Comparison of ENCODE assay signal across 1 cellular context in the genomic region with DNA sequence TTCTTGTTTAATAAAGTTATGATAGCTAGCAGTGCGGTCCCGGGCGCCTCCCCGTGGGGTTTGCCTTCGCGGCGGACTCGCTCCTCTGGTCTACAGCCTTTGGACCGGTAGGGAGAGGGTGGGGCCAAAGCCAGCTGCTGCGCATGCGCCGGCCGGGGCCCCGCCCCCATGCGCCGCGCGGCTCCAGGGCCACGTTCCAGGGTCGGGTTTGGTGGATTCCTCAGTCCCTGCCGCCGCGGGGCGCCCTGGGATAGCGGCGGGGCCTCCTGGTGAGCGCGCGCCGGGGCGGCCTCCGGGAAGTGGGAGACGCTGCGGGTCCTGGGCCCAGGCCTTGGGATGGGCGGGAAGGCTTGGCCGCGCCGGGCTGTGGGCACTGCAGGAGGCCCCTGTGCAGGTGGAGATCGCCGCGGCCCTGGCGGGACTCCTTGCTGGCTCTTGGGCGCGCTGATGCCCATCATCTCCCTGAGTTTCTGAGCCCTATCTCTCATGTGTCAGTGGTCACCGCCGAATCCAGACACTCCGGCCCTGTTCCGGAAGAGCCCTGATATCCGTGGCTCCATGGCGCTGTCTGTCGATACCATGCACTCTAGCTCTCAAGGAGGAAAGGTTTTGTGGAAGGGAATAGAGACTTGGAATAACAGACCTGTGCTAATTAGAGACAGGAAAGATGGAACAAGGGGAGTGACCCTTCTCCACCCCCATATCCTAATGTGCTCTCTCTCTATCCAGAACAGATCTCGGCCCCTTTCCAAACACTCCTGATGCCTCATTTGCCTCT.
TF ChIP-seq lines count a peak whose summit lies in the region.

VARS2 (plus strand) TSS at position 163 of the 778 bp plus-strand sequence; CDS start at position 762, 599 bp downstream.

TF ChIP-seq in WTC11, 78 proteins besides CTCF, POLR2A, EP300 and RAD21 (continued from another document):
- TF ChIP-seq CREM (CRISPR knock-in tag; IDR thresholded peaks at IDR 0.05) (peak; percentile 17; the same call in 1 of the 2 replicates), NFATC4 (CRISPR knock-in tag; IDR thresholded peaks at IDR 0.05) (peak; percentile 37; the same call in 1 of the 2 replicates), TEAD1 (CRISPR knock-in tag; IDR thresholded peaks at IDR 0.05) (peak; percentile 65; the same call in 1 of the 2 replicates), ELF4 (CRISPR knock-in tag; IDR thresholded peaks at IDR 0.05; ENCODE audit: low read depth) (peak; percentile 79; the same call in 1 of the 2 replicates), E2F1 (CRISPR knock-in tag; IDR thresholded peaks at IDR 0.05) (0 out of 2 replicates have a peak, but pooled peaks have one; percentile 64), PRDM15 (CRISPR knock-in tag; IDR thresholded peaks at IDR 0.05) (peak; percentile 64), IRF1 (CRISPR knock-in tag; IDR thresholded peaks at IDR 0.05) (no peak), ZNF317 (CRISPR knock-in tag; IDR thresholded peaks at IDR 0.05; ENCODE audit: borderline replicate concordance, low read depth) (peak; percentile 31; the same call in 1 of the 2 replicates), SP1 (CRISPR knock-in tag; conservative IDR thresholded peaks at IDR 0.05) (peak; percentile 70), ZBTB43 (CRISPR knock-in tag; IDR thresholded peaks at IDR 0.05) (peak; percentile 41; the same call in 1 of the 2 replicates), GABPB1 (CRISPR knock-in tag; IDR thresholded peaks at IDR 0.05) (peak; percentile 66; the same call in 1 of the 2 replicates), TCF7 (CRISPR knock-in tag; IDR thresholded peaks at IDR 0.05; ENCODE audit: low read depth) (no peak), ZNF416 (CRISPR knock-in tag; IDR thresholded peaks at IDR 0.05) (peak; percentile 85), FOXK1 (CRISPR knock-in tag; IDR thresholded peaks at IDR 0.05) (peak; percentile 46; the same call in 1 of the 2 replicates), TEAD4 (CRISPR knock-in tag; IDR thresholded peaks at IDR 0.05) (0 out of 2 replicates have a peak, but pooled peaks have one; percentile 49), PRRX2 (CRISPR knock-in tag; IDR thresholded peaks at IDR 0.05) (peak; percentile 52; the same call in 1 of the 2 replicates), CBFB (CRISPR knock-in tag; IDR thresholded peaks at IDR 0.05; ENCODE audit: low read depth) (no peak)
- TF ChIP-seq, protein P1, sequence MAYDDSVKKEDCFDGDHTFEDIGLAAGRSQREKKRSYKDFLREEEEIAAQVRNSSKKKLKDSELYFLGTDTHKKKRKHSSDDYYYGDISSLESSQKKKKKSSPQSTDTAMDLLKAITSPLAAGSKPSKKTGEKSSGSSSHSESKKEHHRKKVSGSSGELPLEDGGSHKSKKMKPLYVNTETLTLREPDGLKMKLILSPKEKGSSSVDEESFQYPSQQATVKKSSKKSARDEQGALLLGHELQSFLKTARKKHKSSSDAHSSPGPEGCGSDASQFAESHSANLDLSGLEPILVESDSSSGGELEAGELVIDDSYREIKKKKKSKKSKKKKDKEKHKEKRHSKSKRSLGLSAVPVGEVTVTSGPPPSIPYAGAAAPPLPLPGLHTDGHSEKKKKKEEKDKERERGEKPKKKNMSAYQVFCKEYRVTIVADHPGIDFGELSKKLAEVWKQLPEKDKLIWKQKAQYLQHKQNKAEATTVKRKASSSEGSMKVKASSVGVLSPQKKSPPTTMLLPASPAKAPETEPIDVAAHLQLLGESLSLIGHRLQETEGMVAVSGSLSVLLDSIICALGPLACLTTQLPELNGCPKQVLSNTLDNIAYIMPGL (CRISPR knock-in tag; IDR thresholded peaks at IDR 0.05) = peak; percentile 75; the same call in 1 of the 2 replicates
- TF ChIP-seq, protein P2, sequence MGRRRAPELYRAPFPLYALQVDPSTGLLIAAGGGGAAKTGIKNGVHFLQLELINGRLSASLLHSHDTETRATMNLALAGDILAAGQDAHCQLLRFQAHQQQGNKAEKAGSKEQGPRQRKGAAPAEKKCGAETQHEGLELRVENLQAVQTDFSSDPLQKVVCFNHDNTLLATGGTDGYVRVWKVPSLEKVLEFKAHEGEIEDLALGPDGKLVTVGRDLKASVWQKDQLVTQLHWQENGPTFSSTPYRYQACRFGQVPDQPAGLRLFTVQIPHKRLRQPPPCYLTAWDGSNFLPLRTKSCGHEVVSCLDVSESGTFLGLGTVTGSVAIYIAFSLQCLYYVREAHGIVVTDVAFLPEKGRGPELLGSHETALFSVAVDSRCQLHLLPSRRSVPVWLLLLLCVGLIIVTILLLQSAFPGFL (CRISPR knock-in tag; IDR thresholded peaks at IDR 0.05; ENCODE audit: borderline replicate concordance) = peak; percentile 76; the same call in 1 of the 2 replicates
- TF ChIP-seq, protein P3, sequence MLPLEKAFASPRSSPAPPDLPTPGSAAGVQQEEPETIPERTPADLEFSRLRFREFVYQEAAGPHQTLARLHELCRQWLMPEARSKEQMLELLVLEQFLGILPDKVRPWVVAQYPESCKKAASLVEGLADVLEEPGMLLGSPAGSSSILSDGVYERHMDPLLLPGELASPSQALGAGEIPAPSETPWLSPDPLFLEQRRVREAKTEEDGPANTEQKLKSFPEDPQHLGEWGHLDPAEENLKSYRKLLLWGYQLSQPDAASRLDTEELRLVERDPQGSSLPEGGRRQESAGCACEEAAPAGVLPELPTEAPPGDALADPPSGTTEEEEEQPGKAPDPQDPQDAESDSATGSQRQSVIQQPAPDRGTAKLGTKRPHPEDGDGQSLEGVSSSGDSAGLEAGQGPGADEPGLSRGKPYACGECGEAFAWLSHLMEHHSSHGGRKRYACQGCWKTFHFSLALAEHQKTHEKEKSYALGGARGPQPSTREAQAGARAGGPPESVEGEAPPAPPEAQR (CRISPR knock-in tag; IDR thresholded peaks at IDR 0.05) = no peak
- TF ChIP-seq, protein P4, sequence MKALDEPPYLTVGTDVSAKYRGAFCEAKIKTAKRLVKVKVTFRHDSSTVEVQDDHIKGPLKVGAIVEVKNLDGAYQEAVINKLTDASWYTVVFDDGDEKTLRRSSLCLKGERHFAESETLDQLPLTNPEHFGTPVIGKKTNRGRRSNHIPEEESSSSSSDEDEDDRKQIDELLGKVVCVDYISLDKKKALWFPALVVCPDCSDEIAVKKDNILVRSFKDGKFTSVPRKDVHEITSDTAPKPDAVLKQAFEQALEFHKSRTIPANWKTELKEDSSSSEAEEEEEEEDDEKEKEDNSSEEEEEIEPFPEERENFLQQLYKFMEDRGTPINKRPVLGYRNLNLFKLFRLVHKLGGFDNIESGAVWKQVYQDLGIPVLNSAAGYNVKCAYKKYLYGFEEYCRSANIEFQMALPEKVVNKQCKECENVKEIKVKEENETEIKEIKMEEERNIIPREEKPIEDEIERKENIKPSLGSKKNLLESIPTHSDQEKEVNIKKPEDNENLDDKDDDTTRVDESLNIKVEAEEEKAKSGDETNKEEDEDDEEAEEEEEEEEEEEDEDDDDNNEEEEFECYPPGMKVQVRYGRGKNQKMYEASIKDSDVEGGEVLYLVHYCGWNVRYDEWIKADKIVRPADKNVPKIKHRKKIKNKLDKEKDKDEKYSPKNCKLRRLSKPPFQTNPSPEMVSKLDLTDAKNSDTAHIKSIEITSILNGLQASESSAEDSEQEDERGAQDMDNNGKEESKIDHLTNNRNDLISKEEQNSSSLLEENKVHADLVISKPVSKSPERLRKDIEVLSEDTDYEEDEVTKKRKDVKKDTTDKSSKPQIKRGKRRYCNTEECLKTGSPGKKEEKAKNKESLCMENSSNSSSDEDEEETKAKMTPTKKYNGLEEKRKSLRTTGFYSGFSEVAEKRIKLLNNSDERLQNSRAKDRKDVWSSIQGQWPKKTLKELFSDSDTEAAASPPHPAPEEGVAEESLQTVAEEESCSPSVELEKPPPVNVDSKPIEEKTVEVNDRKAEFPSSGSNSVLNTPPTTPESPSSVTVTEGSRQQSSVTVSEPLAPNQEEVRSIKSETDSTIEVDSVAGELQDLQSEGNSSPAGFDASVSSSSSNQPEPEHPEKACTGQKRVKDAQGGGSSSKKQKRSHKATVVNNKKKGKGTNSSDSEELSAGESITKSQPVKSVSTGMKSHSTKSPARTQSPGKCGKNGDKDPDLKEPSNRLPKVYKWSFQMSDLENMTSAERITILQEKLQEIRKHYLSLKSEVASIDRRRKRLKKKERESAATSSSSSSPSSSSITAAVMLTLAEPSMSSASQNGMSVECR (CRISPR knock-in tag; IDR thresholded peaks at IDR 0.05; ENCODE audit: borderline replicate concordance) = 0 out of 2 replicates have a peak, but pooled peaks have one; percentile 78
- TF ChIP-seq, protein P5, sequence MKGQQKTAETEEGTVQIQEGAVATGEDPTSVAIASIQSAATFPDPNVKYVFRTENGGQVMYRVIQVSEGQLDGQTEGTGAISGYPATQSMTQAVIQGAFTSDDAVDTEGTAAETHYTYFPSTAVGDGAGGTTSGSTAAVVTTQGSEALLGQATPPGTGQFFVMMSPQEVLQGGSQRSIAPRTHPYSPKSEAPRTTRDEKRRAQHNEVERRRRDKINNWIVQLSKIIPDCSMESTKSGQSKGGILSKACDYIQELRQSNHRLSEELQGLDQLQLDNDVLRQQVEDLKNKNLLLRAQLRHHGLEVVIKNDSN (CRISPR knock-in tag; IDR thresholded peaks at IDR 0.05) = peak; percentile 67
- TF ChIP-seq, protein P6, sequence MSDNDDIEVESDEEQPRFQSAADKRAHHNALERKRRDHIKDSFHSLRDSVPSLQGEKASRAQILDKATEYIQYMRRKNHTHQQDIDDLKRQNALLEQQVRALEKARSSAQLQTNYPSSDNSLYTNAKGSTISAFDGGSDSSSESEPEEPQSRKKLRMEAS (CRISPR knock-in tag; IDR thresholded peaks at IDR 0.05) = peak; percentile 75; the same call in 1 of the 2 replicates
